ENCODE assay signal across 31 cellular contexts in the genomic region with DNA sequence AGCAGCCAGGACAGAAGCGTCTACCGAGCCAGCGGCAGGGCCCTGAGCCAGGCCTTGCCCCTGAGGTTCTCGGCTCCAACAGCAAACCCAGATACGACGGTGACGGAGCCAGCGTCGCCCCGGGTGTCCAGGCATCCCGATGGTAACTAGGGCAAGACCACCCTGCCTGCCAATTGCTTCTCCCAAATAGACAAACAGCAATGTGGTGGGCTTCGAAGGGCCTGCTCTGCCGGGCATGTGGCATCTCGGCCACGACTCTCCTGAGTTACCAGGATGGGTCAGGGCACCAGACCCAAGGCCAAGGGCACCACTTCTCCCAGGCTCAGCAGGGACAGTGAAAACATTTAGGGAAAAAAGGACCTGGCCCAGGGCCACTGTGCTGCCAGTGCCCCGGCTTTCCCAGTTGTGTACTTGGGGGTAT. TPM values are rescaled to one million over a fixed set of nuclear protein-coding genes. Genes with fewer than 3 reads are reported as not detected.
"Had no signal": no experiment of that assay in that cellular context is flagged by ENCODE, and none has a peak within 500 bp of the region (broad histone marks: within the 10 kb centered on the region; RNA-seq: fewer than 3 reads in every experiment).

No MANE protein-coding gene starts in this region.

- H3K27me3 Mint-ChIP-seq: activated CD4-positive, alpha-beta T cell treated with anti-CD3 and anti-CD28 coated beads, Interleukin-2, amount 10 ng/mL, durations not matched to agents 7 days and 5 days; activated CD8-positive, alpha-beta memory T cell treated with anti-CD3 and anti-CD28 coated beads, Interleukin-2, amount 10 ng/mL, durations not matched to agents 7 days and 5 days had no signal

- H3K27ac Mint-ChIP-seq: activated CD8-positive, alpha-beta memory T cell treated with anti-CD3 and anti-CD28 coated beads, Interleukin-2, amount 10 ng/mL, durations not matched to agents 7 days and 5 days; activated CD8-positive, alpha-beta T cell treated with anti-CD3 and anti-CD28 coated beads for 36 hours; activated T-helper 1 cell treated with anti-CD3 and anti-CD28 coated beads, Interleukin-12 subunit alpha, Interleukin-12 subunit beta, Interleukin-2, Interleukin-4 antibody, amounts not matched to agents 30 ng/mL and 10 ng/mL and 1 ng/mL, durations not matched to agents 14 hours and 24 hours and 36 hours; brain; nephron; T-cell; T-helper 2 cell treated with Interferon-gamma antibody and Interleukin-4, amounts not matched to agents 5 μg/mL and 100 μg/mL, for 36 hours had no signal

- H3K9me3 Mint-ChIP-seq: activated CD4-positive, alpha-beta T cell treated with anti-CD3 and anti-CD28 coated beads, Interleukin-2, amount 10 ng/mL, durations not matched to agents 7 days and 5 days; activated CD8-positive, alpha-beta T cell treated with anti-CD3 and anti-CD28 coated beads for 36 hours; activated T-helper 1 cell treated with anti-CD3 and anti-CD28 coated beads, Interleukin-12 subunit alpha, Interleukin-12 subunit beta, Interleukin-2, Interleukin-4 antibody, amounts not matched to agents 30 ng/mL and 10 ng/mL and 1 ng/mL, durations not matched to agents 14 hours and 24 hours and 36 hours; T-cell; T-helper 2 cell treated with Interferon-gamma antibody and Interleukin-4, amounts not matched to agents 5 μg/mL and 100 μg/mL, for 36 hours had no signal

- ATAC-seq: activated CD8-positive, alpha-beta memory T cell treated with anti-CD3 and anti-CD28 coated beads, Interleukin-2, amount 10 ng/mL, durations not matched to agents 7 days and 5 days; activated CD8-positive, alpha-beta T cell treated with anti-CD3 and anti-CD28 coated beads for 36 hours; heart right ventricle; left lobe of liver; sciatic nerve; T-cell had no signal

- H3K4me1 Mint-ChIP-seq: activated CD4-positive, alpha-beta T cell treated with anti-CD3 and anti-CD28 coated beads, Interleukin-2, amount 10 ng/mL, durations not matched to agents 7 days and 5 days; activated CD8-positive, alpha-beta memory T cell treated with anti-CD3 and anti-CD28 coated beads, Interleukin-2, amount 10 ng/mL, durations not matched to agents 7 days and 5 days had no signal

- H3K9me3 ChIP-seq: heart right ventricle, testis had no signal

- H3K27ac ChIP-seq: heart right ventricle, parathyroid adenoma, testis, VCaP had no signal

- H3K36me3 Mint-ChIP-seq: activated CD8-positive, alpha-beta memory T cell treated with anti-CD3 and anti-CD28 coated beads, Interleukin-2, amount 10 ng/mL, durations not matched to agents 7 days and 5 days; brain; T-cell had no signal

- H3K36me3 ChIP-seq: heart right ventricle had no signal

- H3K4me3 ChIP-seq: heart right ventricle, smooth muscle cell, testis had no signal

- H3K4me3 Mint-ChIP-seq: activated CD4-positive, alpha-beta T cell treated with anti-CD3 and anti-CD28 coated beads, Interleukin-2, amount 10 ng/mL, durations not matched to agents 7 days and 5 days; activated CD8-positive, alpha-beta memory T cell treated with anti-CD3 and anti-CD28 coated beads, Interleukin-2, amount 10 ng/mL, durations not matched to agents 7 days and 5 days; activated CD8-positive, alpha-beta T cell treated with anti-CD3 and anti-CD28 coated beads for 36 hours; activated T-helper 1 cell treated with anti-CD3 and anti-CD28 coated beads, Interleukin-12 subunit alpha, Interleukin-12 subunit beta, Interleukin-2, Interleukin-4 antibody, amounts not matched to agents 30 ng/mL and 10 ng/mL and 1 ng/mL, durations not matched to agents 14 hours and 24 hours and 36 hours; brain; nephron; T-cell; T-helper 2 cell treated with Interferon-gamma antibody and Interleukin-4, amounts not matched to agents 5 μg/mL and 100 μg/mL, for 36 hours had no signal

- H3K4me1 ChIP-seq: heart right ventricle, parathyroid adenoma, testis had no signal

- DNase-seq: activated CD4-positive, alpha-beta T cell treated with anti-CD3 and anti-CD28 coated beads, Interleukin-2, amount 10 ng/mL, durations not matched to agents 7 days and 5 days; activated CD4-positive, CD25-positive, alpha-beta regulatory T cell treated with anti-CD3 and anti-CD28 coated beads, Interleukin-2, amount 50 U/mL, for 72 hours; activated CD8-positive, alpha-beta memory T cell treated with anti-CD3 and anti-CD28 coated beads, Interleukin-2, amount 10 ng/mL, durations not matched to agents 7 days and 5 days; activated CD8-positive, alpha-beta T cell treated with anti-CD3 and anti-CD28 coated beads for 36 hours; activated naive CD4-positive, alpha-beta T cell treated with anti-CD3 and anti-CD28 coated beads, Interleukin-2, amount 50 U/mL, for 16 hours; activated T-cell treated with anti-CD3 and anti-CD28 coated beads for 4 hours; anterior cingulate cortex; caudate nucleus; dermis blood vessel endothelial cell; effector CD8-positive, alpha-beta T cell; erythroblast; foreskin fibroblast; islet precursor cell; stimulated activated CD4-positive, alpha-beta T cell treated with anti-CD3 and anti-CD28 coated beads, Interleukin-2, amount 100 ng/mL, for 48 hours; stimulated activated CD8-positive, alpha-beta memory T cell treated with anti-CD3 and anti-CD28 coated beads, Interleukin-4, amount 100 ng/mL, for 48 hours; stimulated activated naive CD4-positive, alpha-beta T cell; testis had no signal

- H3K27me3 ChIP-seq: testis had no signal

RNA-seq across cellular contexts. Expression of a gene that starts 3.2 kb away (rescaled TPM):
- total RNA-seq: activated CD4-positive, alpha-beta T cell treated with anti-CD3 and anti-CD28 coated beads, Interleukin-2, amount 10 ng/mL, durations not matched to agents 7 days and 5 days; activated CD8-positive, alpha-beta memory T cell treated with anti-CD3 and anti-CD28 coated beads, Interleukin-2, amount 10 ng/mL, durations not matched to agents 7 days and 5 days; activated CD8-positive, alpha-beta T cell treated with anti-CD3 and anti-CD28 coated beads for 36 hours; activated T-helper 1 cell treated with anti-CD3 and anti-CD28 coated beads, Interleukin-12 subunit alpha, Interleukin-12 subunit beta, Interleukin-2, Interleukin-4 antibody, amounts not matched to agents 30 ng/mL and 10 ng/mL and 1 ng/mL, durations not matched to agents 14 hours and 24 hours and 36 hours; dermis blood vessel endothelial cell; fibroblast of lung; heart right ventricle; left lobe of liver; lung microvascular endothelial cell; sciatic nerve; smooth muscle cell; T-cell; ureter had no signal

RNA-seq across cellular contexts. Expression of a gene that starts 50.9 kb away (rescaled TPM):
- total RNA-seq: activated CD8-positive, alpha-beta memory T cell treated with anti-CD3 and anti-CD28 coated beads, Interleukin-2, amount 10 ng/mL, durations not matched to agents 7 days and 5 days; activated T-helper 1 cell treated with anti-CD3 and anti-CD28 coated beads, Interleukin-12 subunit alpha, Interleukin-12 subunit beta, Interleukin-2, Interleukin-4 antibody, amounts not matched to agents 30 ng/mL and 10 ng/mL and 1 ng/mL, durations not matched to agents 14 hours and 24 hours and 36 hours; dermis blood vessel endothelial cell; lung microvascular endothelial cell had no signal
